ENCODE assay signal across 8 cellular contexts in genomic region chr11:117232911-117233409, GRCh38. TPM values are rescaled to one million over a fixed set of nuclear protein-coding genes. Genes with fewer than 3 reads are reported as not detected.
DNase-seq lines count a peak whose midpoint lies in the region; ATAC-seq and TF ChIP-seq lines count a peak whose summit lies in the region.

No MANE protein-coding gene starts in this region.

- POLR2A ChIA-PET in Caco-2 (lab: Charles Lee) (interaction anchor here (0.5 to 2.0 kb wide), 2 partner anchors 93 to 95 kb away, joined by 3 to 5 read pairs; partner anchors contain the start of gene CEP164), IMR-90 (lab: Charles Lee; ENCODE audit: unreplicated experiment) (no interaction called here)

- H3K14ac ChIP-seq in IMR-90 (replicated peaks; ENCODE audit: low read depth, low read length) = peak overlapping the region; percentile 92

- BruUV-seq in Caco-2 (replicated peaks; lab: Mats Ljungman, UMichigan) (no TSS peak), IMR-90 (replicated peaks; lab: Mats Ljungman, UMichigan) (no TSS peak)

- H3K4me3 Mint-ChIP-seq in Caco-2 (ENCODE audit: unreplicated experiment) = peak overlapping the region; percentile 97

- peak overlapping the region; percentile 72 for H4K91ac ChIP-seq in IMR-90 (ENCODE audit: insufficient read depth, low read depth, low read length)

- intact Hi-C loops in Caco-2 (cut with micrococcal nuclease; ENCODE audit: unreplicated experiment) (loop anchor here (1.0 to 2.0 kb wide), 2 partner anchors 36 to 83 kb away; partner anchors contain the start of gene BACE1), IMR-90 (cut with micrococcal nuclease) (loop anchor here (1.0 to 10.0 kb wide), 2 partner anchors 83 to 392 kb away; partner anchors contain the start of gene BACE1), ascending aorta (cut with DNase I) (loop anchor here (1.0 to 5.0 kb wide), 5 partner anchors 54 to 460 kb away; partner anchors contain the start of genes BUD13, PAFAH1B2, SIDT2 and SIK3)

- H3K4me1 Mint-ChIP-seq in Caco-2 (ENCODE audit: low read depth, unreplicated experiment) = peaks cover 16% of the 10 kb centered on the region

- H3K27me3 ChIP-seq in Caco-2 (replicated peaks; ENCODE audit: control insufficient read depth, insufficient read depth, low read length) (no peaks in the 10 kb centered on the region), IMR-90 (ENCODE audit: control insufficient read depth, insufficient read depth, low read length) (no peaks in the 10 kb centered on the region), ascending aorta (no peaks in the 10 kb centered on the region), iPS-20b (ENCODE audit: insufficient read depth, low read length) (no peaks in the 10 kb centered on the region)

- peak overlapping the region; percentile 81 to 87 for H4K8ac ChIP-seq in IMR-90 (ENCODE audit: low read depth in 2 of 2, low read length in 2 of 2)

- H3K4ac ChIP-seq in IMR-90 (ENCODE audit: low read depth, low read length) = peak overlapping the region; percentile 86

- H3K56ac ChIP-seq in IMR-90 (ENCODE audit: extremely low read depth, insufficient read depth, low read length) = peak overlapping the region; percentile 1; the same call in 1 of the 2 replicates

- peak overlapping the region; percentile 55 for H3K18ac ChIP-seq in IMR-90 (ENCODE audit: low read depth, low read length)

- H3K9me3 Mint-ChIP-seq in Caco-2 (ENCODE audit: unreplicated experiment) = no peaks in the 10 kb centered on the region

- H3K27ac ChIP-seq in IMR-90 (ENCODE audit: insufficient read depth, low read length) (peak overlapping the region; percentile 85), ascending aorta (peak overlapping the region; percentile 94 to 95), iPS-20b (ENCODE audit: low read length) (peak overlapping the region; percentile 93)

- TF ChIP-seq CTCF in Caco-2 (IDR thresholded peaks at IDR 0.05; ENCODE audit: insufficient read depth in 1 of 2, low read depth in 1 of 2, low read length in 1 of 2, severe bottlenecking in 1 of 2, unreplicated experiment in 1 of 2) (no peak), IMR-90 (conservative IDR thresholded peaks at IDR 0.05; ENCODE audit: low read depth, low read length) (no peak), ascending aorta (IDR thresholded peaks at IDR 0.05) (no peak)

- CTCF ChIA-PET in Caco-2 (lab: Charles Lee) = interaction anchor here (0.6 to 2.3 kb wide), 3 partner anchors 63 to 156 kb away, joined by 3 to 9 read pairs (median 3); partner anchors contain the start of gene CEP164
- CTCF ChIA-PET in IMR-90 (lab: Yijun Ruan, JAX) = no interaction called here

- H3K9ac ChIP-seq in IMR-90 (ENCODE audit: low read depth, low read length) (peak overlapping the region; percentile 89), iPS-20b (ENCODE audit: low read depth, low read length) (peak overlapping the region; percentile 95)

- H3K9me3 ChIP-seq in Caco-2 = no peaks in the 10 kb centered on the region
- H3K9me3 ChIP-seq in IMR-90 (ENCODE audit: control insufficient read depth, insufficient read depth, low read length) = no peaks in the 10 kb centered on the region
- no peaks in the 10 kb centered on the region for H3K9me3 ChIP-seq in ascending aorta
- no peaks in the 10 kb centered on the region for H3K9me3 ChIP-seq in iPS-20b (ENCODE audit: insufficient read depth, low read depth, low read length)

- ATAC-seq in IMR-90 (ENCODE audit: low read depth) (peak; percentile 9), HG02759 (IDR thresholded peaks at IDR 0.05; ENCODE audit: unreplicated experiment) (no peak)

- H2AK5ac ChIP-seq in IMR-90 (ENCODE audit: low read depth, low read length) = peak overlapping the region; percentile 47

- H3K27me3 Mint-ChIP-seq in Caco-2 (ENCODE audit: insufficient read depth, unreplicated experiment) = no peaks in the 10 kb centered on the region

- H3K4me1 ChIP-seq in Caco-2 (peaks cover 20% of the 10 kb centered on the region), IMR-90 (ENCODE audit: control insufficient read depth, insufficient read depth, low read length) (peaks cover 7% of the 10 kb centered on the region), ascending aorta (peaks cover 11 to 19% of the 10 kb centered on the region in 2 donors), iPS-20b (ENCODE audit: insufficient read depth, low read length) (0 out of 2 replicates have a peak, but pooled peaks cover 10% of the 10 kb centered on the region)

- dilution Hi-C loops in IMR-90 (cut with HindIII; ENCODE audit: low sequenced_read_pairs, unreplicated experiment) = no loop called here

- no peak for TF ChIP-seq POLR2A in IMR-90 (IDR thresholded peaks at IDR 0.05; ENCODE audit: low read depth, low read length)

- no peaks in the 10 kb centered on the region for H3K9me1 ChIP-seq in IMR-90 (ENCODE audit: insufficient read depth, low read length)

- H3K4me3 ChIP-seq in Caco-2 (ENCODE audit: low read depth, low read length) (peak overlapping the region; percentile 63), IMR-90 (ENCODE audit: insufficient read depth, low read depth, low read length) (peak overlapping the region; percentile 99), ascending aorta (peak overlapping the region; percentile 85 to 89), iPS-20b (ENCODE audit: low read length) (peak overlapping the region; percentile 96)

- H3K4me2 ChIP-seq in IMR-90 (ENCODE audit: low read depth, low read length) = peak overlapping the region; percentile 93

- no peak overlapping the region for H2BK20ac ChIP-seq in IMR-90 (ENCODE audit: low read depth, low read length)

- H2BK15ac ChIP-seq in IMR-90 (ENCODE audit: low read depth, low read length) = no peak overlapping the region

- H3K36me3 Mint-ChIP-seq in Caco-2 (ENCODE audit: insufficient read depth, unreplicated experiment) = peaks cover 35% of the 10 kb centered on the region

- in situ Hi-C loops in IMR-90 (cut with MboI; ENCODE audit: low sequenced_read_pairs) = loop anchor here (5.0 kb wide), 1 partner anchor 446 kb away; the partner anchor contains the start of gene ZPR1

- H3K79me1 ChIP-seq in IMR-90 (ENCODE audit: low read depth in 1 of 2, low read length in 2 of 2) = peaks cover 31 to 58% of the 10 kb centered on the region in 2 experiments

- peak overlapping the region; percentile 89 for H2AK9ac ChIP-seq in IMR-90 (replicated peaks; ENCODE audit: low read depth, low read length, poor library complexity)

- no peak for TF ChIP-seq RAD21 in IMR-90 (IDR thresholded peaks at IDR 0.05; ENCODE audit: low read length)

- no CpG with 5 or more reads among the region's 27 CpGs for WGBS in IMR-90 (ENCODE audit: extremely low coverage in 2 of 2, insufficient read length in 1 of 2), 2 experiments

- H3K23ac ChIP-seq in IMR-90 (ENCODE audit: low read depth, low read length) = peak overlapping the region; percentile 92

- H2BK120ac ChIP-seq in IMR-90 (ENCODE audit: low read depth, low read length) = peak overlapping the region; percentile 75; the same call in 1 of the 2 replicates

- H3K27ac Mint-ChIP-seq in Caco-2 (ENCODE audit: unreplicated experiment) = peak overlapping the region; percentile 95

- H3K36me3 ChIP-seq in Caco-2 (ENCODE audit: control insufficient read depth, insufficient read depth, low read length) (peaks cover 2% of the 10 kb centered on the region; the same call in 1 of the 2 replicates), IMR-90 (ENCODE audit: control insufficient read depth, insufficient read depth, low read length) (peaks cover 17% of the 10 kb centered on the region), ascending aorta (peaks cover 15 to 21% of the 10 kb centered on the region in 2 donors), iPS-20b (ENCODE audit: insufficient read depth, low read depth, low read length) (peaks cover 20% of the 10 kb centered on the region)

- H2BK5ac ChIP-seq in IMR-90 (ENCODE audit: low read depth, low read length, poor library complexity, severe bottlenecking) = peak overlapping the region; percentile 68

- no peaks in the 10 kb centered on the region; the same call in 1 of the 2 replicates for H4K20me1 ChIP-seq in IMR-90 (ENCODE audit: insufficient read depth, low read length)

- DNase-seq in Caco-2 (peak in 1 of 2 experiments; percentile 46), IMR-90 (no peak), ascending aorta (ENCODE audit: low spot score in 2 of 2) (no peak), RKO (ENCODE audit: low spot score) (no peak), NCI-H2196 (lab: John Stamatoyannopoulos, UW; ENCODE audit: unreplicated experiment) (no peak)
- DNase-seq in stimulated activated CD8-positive, alpha-beta memory T cell treated with anti-CD3 and anti-CD28 coated beads, Interleukin-4, amount 100 ng/mL, for 48 hours = peak; percentile 37

- H2AFZ ChIP-seq in IMR-90 (replicated peaks; ENCODE audit: low read length, poor library complexity) = peak overlapping the region; percentile 93

- H4K5ac ChIP-seq in IMR-90 (ENCODE audit: low read depth, low read length) = peak overlapping the region; percentile 74

TF ChIP-seq in IMR-90, 13 proteins besides CTCF, POLR2A, EP300 and RAD21 (continues in another document):
- TF ChIP-seq BHLHE40 (IDR thresholded peaks at IDR 0.05; ENCODE audit: low read depth, low read length) = no peak

RNA-seq across cellular contexts. Expression of gene RNF214, which starts 0.5 kb away (rescaled TPM):
- total RNA-seq in Caco-2 (2022) (51.2 and 55.8 TPM in 2 replicates), IMR-90 (2012; rRNA removed) (7.5 and 7.9 TPM in 2 replicates), ascending aorta (0.53 TPM)
- 14.8 and 16.1 TPM in 2 replicates for polyA plus RNA-seq in IMR-90 (2012; rRNA removed)
- polyA plus RNA-seq in IMR-90 (2012; cell fraction: cytosol; rRNA removed) = 5.5 and 11.0 TPM in 2 replicates
- 18.9 and 25.0 TPM in 2 replicates for polyA plus RNA-seq in IMR-90 (2012; cell fraction: nucleus; rRNA removed; ENCODE audit: low replicate concordance)

RNA-seq across cellular contexts. Expression of gene PCSK7, which starts 1.1 kb away (rescaled TPM):
- total RNA-seq in Caco-2 (2022) (120 and 132 TPM in 2 replicates), IMR-90 (2012; rRNA removed) (35.8 and 36.7 TPM in 2 replicates), ascending aorta (112 TPM)
- polyA plus RNA-seq in IMR-90 (2012; rRNA removed) = 48.4 and 54.3 TPM in 2 replicates
- polyA plus RNA-seq in IMR-90 (2012; cell fraction: cytosol; rRNA removed) = 30.1 and 48.3 TPM in 2 replicates
- polyA plus RNA-seq in IMR-90 (2012; cell fraction: nucleus; rRNA removed; ENCODE audit: low replicate concordance) = 117 and 148 TPM in 2 replicates

RNA-seq across cellular contexts. Expression of gene TAGLN, which starts 33.8 kb away (rescaled TPM):
- total RNA-seq in Caco-2 (2022) = 303 and 588 TPM in 2 replicates
- 1,558 and 2,558 TPM in 2 replicates for total RNA-seq in IMR-90 (2012; rRNA removed)
- polyA plus RNA-seq in IMR-90 (2012; rRNA removed) = 3,760 and 3,780 TPM in 2 replicates
- polyA plus RNA-seq in IMR-90 (2012; cell fraction: cytosol; rRNA removed) = 3,517 and 4,395 TPM in 2 replicates
- polyA plus RNA-seq in IMR-90 (2012; cell fraction: nucleus; rRNA removed; ENCODE audit: low replicate concordance) = 1,556 and 1,814 TPM in 2 replicates
- 6,542 TPM for total RNA-seq in ascending aorta

RNA-seq across cellular contexts. Expression of gene SIDT2, which starts 54.4 kb away (rescaled TPM):
- total RNA-seq in Caco-2 (2022) (57.2 and 61.7 TPM in 2 replicates), IMR-90 (2012; rRNA removed) (6.7 and 7.3 TPM in 2 replicates), ascending aorta (45.4 TPM)
- 29.7 and 30.3 TPM in 2 replicates for polyA plus RNA-seq in IMR-90 (2012; rRNA removed)
- polyA plus RNA-seq in IMR-90 (2012; cell fraction: cytosol; rRNA removed) = 13.2 and 30.9 TPM in 2 replicates
- polyA plus RNA-seq in IMR-90 (2012; cell fraction: nucleus; rRNA removed; ENCODE audit: low replicate concordance) = 68.9 and 117 TPM in 2 replicates

RNA-seq across cellular contexts. Expression of gene BACE1-AS, which starts 58.2 kb away (rescaled TPM):
- total RNA-seq in Caco-2 (2022) (18.8 TPM in 2 replicates), IMR-90 (2012; rRNA removed) (2.5 and 2.7 TPM in 2 replicates), ascending aorta (6.8 TPM)
- polyA plus RNA-seq in IMR-90 (2012; rRNA removed) = 2.4 and 2.9 TPM in 2 replicates
- polyA plus RNA-seq in IMR-90 (2012; cell fraction: cytosol; rRNA removed) = 0.60 and 0.93 TPM in 2 replicates
- polyA plus RNA-seq in IMR-90 (2012; cell fraction: nucleus; rRNA removed; ENCODE audit: low replicate concordance) = 3.3 and 9.6 TPM in 2 replicates
